ENCODE assay signal across 18 cellular contexts in the genomic region with DNA sequence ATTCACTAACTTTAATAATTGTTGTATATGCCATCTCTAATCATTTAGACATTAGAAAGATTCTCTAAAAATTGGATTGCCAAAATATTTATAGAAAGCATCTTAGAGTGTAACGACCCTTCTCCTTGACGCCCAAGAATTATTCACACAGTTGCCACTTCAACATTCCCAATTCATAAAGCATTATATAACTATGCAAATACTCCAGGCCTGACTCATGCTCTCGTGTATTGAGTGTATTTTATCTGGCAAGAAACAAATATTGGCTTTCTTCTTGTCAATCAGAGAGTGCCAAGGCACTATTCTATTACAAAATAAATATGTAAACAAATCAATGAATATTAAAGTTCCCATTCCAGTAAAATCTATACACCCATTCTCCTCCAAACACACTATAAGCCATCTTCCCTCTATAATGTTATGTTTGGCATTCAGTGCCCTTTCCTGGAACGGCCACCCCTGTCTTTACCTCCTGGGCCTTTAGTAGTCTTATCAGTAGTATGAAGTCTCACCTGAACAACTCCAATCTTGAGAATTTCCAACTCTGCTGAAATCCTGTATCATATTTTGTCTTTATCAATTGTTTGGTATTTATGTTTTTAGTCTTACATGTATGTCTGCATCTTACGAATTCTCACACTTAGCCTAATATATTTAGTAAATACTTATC.
DNase-seq lines count a peak whose midpoint lies in the region; ATAC-seq, FAIRE-seq and TF ChIP-seq lines count a peak whose summit lies in the region.
"Had no signal": no experiment of that assay in that cellular context is flagged by ENCODE, and none has a peak within 500 bp of the region (broad histone marks: within the 10 kb centered on the region; RNA-seq: fewer than 3 reads in every experiment).

No MANE protein-coding gene starts in this region.

- intact Hi-C loops in pancreas (cut with DNase I), result no loop called here
- intact Hi-C loops in Caco-2 (cut with micrococcal nuclease; ENCODE audit: unreplicated experiment), result no loop called here

- no peak for FAIRE-seq in pancreas (lab: Jason Lieb, UNC)

- H3K4me1 ChIP-seq in pancreas (peaks cover 0 to 12% (median 0%) of the 10 kb centered on the region in 3 donors), Caco-2 (no peaks in the 10 kb centered on the region)
- H3K4me1 ChIP-seq: breast epithelium had no signal

- H3K9me3 Mint-ChIP-seq in Caco-2 (ENCODE audit: unreplicated experiment), result no peaks in the 10 kb centered on the region
- H3K9me3 Mint-ChIP-seq: activated naive CD8-positive, alpha-beta T cell treated with anti-CD3 and anti-CD28 coated beads, Interleukin-2, amount 10 ng/mL, durations not matched to agents 7 days and 5 days had no signal

- no TSS peak for BruUV-seq in Caco-2 (replicated peaks; lab: Mats Ljungman, UMichigan)

- ATAC-seq in pancreas, result peak; percentile 74 to 96 (median 95)
- ATAC-seq: activated CD4-positive, alpha-beta T cell treated with anti-CD3 and anti-CD28 coated beads for 36 hours; activated CD8-positive, alpha-beta memory T cell treated with anti-CD3 and anti-CD28 coated beads, Interleukin-2, amount 10 ng/mL, durations not matched to agents 7 days and 5 days; activated T-helper 17 cell treated with anti-CD3 and anti-CD28 coated beads, Interleukin-2, amount 50 U/mL, for 72 hours had no signal

- H3K9me3 ChIP-seq in pancreas, result no peaks in the 10 kb centered on the region
- H3K9me3 ChIP-seq in Caco-2, result no peaks in the 10 kb centered on the region
- H3K9me3 ChIP-seq: breast epithelium had no signal

- H3K4me3 ChIP-seq in brain microvascular endothelial cell (ENCODE audit: low read depth, low read length) (no peak overlapping the region), pancreas (no peak overlapping the region), Caco-2 (ENCODE audit: low read depth, low read length) (no peak overlapping the region)
- H3K4me3 ChIP-seq: breast epithelium, smooth muscle cell had no signal

- no peaks in the 10 kb centered on the region for H3K4me1 Mint-ChIP-seq in Caco-2 (ENCODE audit: low read depth, unreplicated experiment)
- H3K4me1 Mint-ChIP-seq: activated CD4-positive, alpha-beta T cell treated with anti-CD3 and anti-CD28 coated beads for 36 hours; activated CD8-positive, alpha-beta memory T cell treated with anti-CD3 and anti-CD28 coated beads, Interleukin-2, amount 10 ng/mL, durations not matched to agents 7 days and 5 days; activated naive CD8-positive, alpha-beta T cell treated with anti-CD3 and anti-CD28 coated beads, Interleukin-2, amount 10 ng/mL, durations not matched to agents 7 days and 5 days; activated T-helper 17 cell treated with anti-CD3 and anti-CD28 coated beads, Interleukin-2, amount 50 U/mL, for 72 hours; immature natural killer cell had no signal

- no peaks in the 10 kb centered on the region for H3K27me3 ChIP-seq in brain microvascular endothelial cell (replicated peaks)
- H3K27me3 ChIP-seq in pancreas, result no peaks in the 10 kb centered on the region
- H3K27me3 ChIP-seq in Caco-2 (replicated peaks; ENCODE audit: control insufficient read depth, insufficient read depth, low read length), result no peaks in the 10 kb centered on the region
- H3K27me3 ChIP-seq: breast epithelium had no signal

- TF ChIP-seq CTCF in brain microvascular endothelial cell (IDR thresholded peaks at IDR 0.05; ENCODE audit: low read depth, low read length, missing control alignments), result no peak
- TF ChIP-seq CTCF in pancreas (IDR thresholded peaks at IDR 0.05), result no peak
- no peak for TF ChIP-seq CTCF in Caco-2 (IDR thresholded peaks at IDR 0.05; ENCODE audit: insufficient read depth in 1 of 2, low read depth in 1 of 2, low read length in 1 of 2, severe bottlenecking in 1 of 2, unreplicated experiment in 1 of 2)

- 39 to 43% methylated on average over 5 of the region's 5 CpGs for WGBS in pancreas, 2 donors

- H3K27ac ChIP-seq in brain microvascular endothelial cell, result no peak overlapping the region
- no peak overlapping the region for H3K27ac ChIP-seq in pancreas
- H3K27ac ChIP-seq: 22Rv1, breast epithelium had no signal

- no peak overlapping the region for H3K27ac Mint-ChIP-seq in Caco-2 (ENCODE audit: unreplicated experiment)
- H3K27ac Mint-ChIP-seq: activated CD4-positive, alpha-beta T cell treated with anti-CD3 and anti-CD28 coated beads for 36 hours; activated CD8-positive, alpha-beta memory T cell treated with anti-CD3 and anti-CD28 coated beads, Interleukin-2, amount 10 ng/mL, durations not matched to agents 7 days and 5 days; activated naive CD8-positive, alpha-beta T cell treated with anti-CD3 and anti-CD28 coated beads, Interleukin-2, amount 10 ng/mL, durations not matched to agents 7 days and 5 days; activated T-helper 17 cell treated with anti-CD3 and anti-CD28 coated beads, Interleukin-2, amount 50 U/mL, for 72 hours; immature natural killer cell had no signal

- in situ Hi-C loops in brain microvascular endothelial cell (cut with HindIII; ENCODE audit: low pct_ligation_motif_present, low sequenced_read_pairs), result no loop called here

- POLR2A ChIA-PET in Caco-2 (lab: Charles Lee), result no interaction called here

- no peaks in the 10 kb centered on the region for H3K36me3 Mint-ChIP-seq in Caco-2 (ENCODE audit: insufficient read depth, unreplicated experiment)
- H3K36me3 Mint-ChIP-seq: activated CD8-positive, alpha-beta memory T cell treated with anti-CD3 and anti-CD28 coated beads, Interleukin-2, amount 10 ng/mL, durations not matched to agents 7 days and 5 days; activated naive CD8-positive, alpha-beta T cell treated with anti-CD3 and anti-CD28 coated beads, Interleukin-2, amount 10 ng/mL, durations not matched to agents 7 days and 5 days; immature natural killer cell had no signal

- DNase-seq in NCI-H1092 treated with DMSO at 0.1 percent for 48 hours (lab: John Stamatoyannopoulos, UW) (peak; percentile 56), NCI-H1092 (lab: John Stamatoyannopoulos, UW) (no peak), NCI-H2029 treated with DMSO at 0.1 percent for 48 hours (lab: John Stamatoyannopoulos, UW) (peak; percentile 35), brain microvascular endothelial cell (peak; percentile 28), pancreas (peak in 2 of 6 donors; percentile 6 to 13), NCI-H1417 (lab: John Stamatoyannopoulos, UW) (no peak), SKM-1 (lab: John Stamatoyannopoulos, UW; ENCODE audit: unreplicated experiment) (no peak), Caco-2 (no peak)
- DNase-seq: activated CD4-positive, alpha-beta T cell treated with anti-CD3 and anti-CD28 coated beads for 36 hours; activated CD8-positive, alpha-beta memory T cell treated with anti-CD3 and anti-CD28 coated beads, Interleukin-2, amount 10 ng/mL, durations not matched to agents 7 days and 5 days; activated naive CD8-positive, alpha-beta T cell treated with anti-CD3 and anti-CD28 coated beads, Interleukin-2, amount 10 ng/mL, durations not matched to agents 7 days and 5 days; immature natural killer cell; NCI-H2081; NCI-H69 had no signal

- H3K36me3 ChIP-seq in brain microvascular endothelial cell (replicated peaks) (no peaks in the 10 kb centered on the region), pancreas (no peaks in the 10 kb centered on the region), Caco-2 (ENCODE audit: control insufficient read depth, insufficient read depth, low read length) (no peaks in the 10 kb centered on the region)

- no peaks in the 10 kb centered on the region for H3K27me3 Mint-ChIP-seq in Caco-2 (ENCODE audit: insufficient read depth, unreplicated experiment)
- H3K27me3 Mint-ChIP-seq: activated CD4-positive, alpha-beta T cell treated with anti-CD3 and anti-CD28 coated beads for 36 hours; activated CD8-positive, alpha-beta memory T cell treated with anti-CD3 and anti-CD28 coated beads, Interleukin-2, amount 10 ng/mL, durations not matched to agents 7 days and 5 days; activated naive CD8-positive, alpha-beta T cell treated with anti-CD3 and anti-CD28 coated beads, Interleukin-2, amount 10 ng/mL, durations not matched to agents 7 days and 5 days; activated T-helper 17 cell treated with anti-CD3 and anti-CD28 coated beads, Interleukin-2, amount 50 U/mL, for 72 hours had no signal

- CTCF ChIA-PET in Caco-2 (lab: Charles Lee), result no interaction called here

- no peak overlapping the region for H3K4me3 Mint-ChIP-seq in Caco-2 (ENCODE audit: unreplicated experiment)
- H3K4me3 Mint-ChIP-seq: activated CD4-positive, alpha-beta T cell treated with anti-CD3 and anti-CD28 coated beads for 36 hours; activated CD8-positive, alpha-beta memory T cell treated with anti-CD3 and anti-CD28 coated beads, Interleukin-2, amount 10 ng/mL, durations not matched to agents 7 days and 5 days; activated naive CD8-positive, alpha-beta T cell treated with anti-CD3 and anti-CD28 coated beads, Interleukin-2, amount 10 ng/mL, durations not matched to agents 7 days and 5 days; activated T-helper 17 cell treated with anti-CD3 and anti-CD28 coated beads, Interleukin-2, amount 50 U/mL, for 72 hours; immature natural killer cell had no signal

Comparison
In these comparisons a context has a peak if more than half of its experiments do, and no peak if none do; other contexts are left out.
1. DNase-seq: peak in NCI-H1092 treated with DMSO at 0.1 percent for 48 hours (single experiment), NCI-H2029 treated with DMSO at 0.1 percent for 48 hours (single experiment) and brain microvascular endothelial cell (single experiment); none in NCI-H1092 (single experiment), NCI-H1417 (0 of 3), SKM-1 (single experiment) and Caco-2 (0 of 2).